8 cellular contexts compared by ENCODE assay signal in genomic region chr16:87383522-87384161, GRCh38. TPM values are rescaled to one million over a fixed set of nuclear protein-coding genes. Genes with fewer than 3 reads are reported as not detected.
A peak's percentile ranks its signal among the peaks of the same experiment; 100 is the strongest.
DNase-seq lines count a peak whose midpoint lies in the region; ATAC-seq and TF ChIP-seq lines count a peak whose summit lies in the region.

Gene FBXO31 (minus strand): TSS chr16:87383776. CDS start chr16:87383744, 32 bp downstream.

- H3K4me1 Mint-ChIP-seq in CD4-positive, alpha-beta T cell (ENCODE audit: low read depth): peaks cover 65% of the 10 kb centered on the region
- H3K4me1 Mint-ChIP-seq in endothelial cell (ENCODE audit: unreplicated experiment): peaks cover 14% of the 10 kb centered on the region

- no peak for TF ChIP-seq CTCF in CD4-positive, alpha-beta T cell (IDR thresholded peaks at IDR 0.05)
- no peak for TF ChIP-seq CTCF in endothelial cell (IDR thresholded peaks at IDR 0.05; ENCODE audit: unreplicated experiment)

- intact Hi-C loops in CD4-positive, alpha-beta T cell (cut with DNase I, micrococcal nuclease): loop anchor here (1.0 to 10.0 kb wide), 3 partner anchors 9 to 1071 kb away; partner anchors contain the start of genes MAP1LC3B (in 1 of the 2), SLC7A5 (in 1 of the 2) and ZFPM1 (in 1 of the 2)

- H3K27me3 ChIP-seq in CD4-positive, alpha-beta T cell (ENCODE audit: control insufficient read depth, insufficient read depth, low read length): no peaks in the 10 kb centered on the region

- peaks cover 4% of the 10 kb centered on the region for H3K27me3 Mint-ChIP-seq in CD4-positive, alpha-beta T cell
- H3K27me3 Mint-ChIP-seq in endothelial cell (ENCODE audit: unreplicated experiment): peaks cover 19% of the 10 kb centered on the region

- POLR2A ChIA-PET in CD4-positive, alpha-beta T cell (lab: Charles Lee): interaction anchor here (0.6 to 4.2 kb wide), 18 partner anchors 9 to 573 kb away, joined by 3 to 99 read pairs (median 5); partner anchors contain the start of genes BANP, C16orf95, KLHDC4 and MAP1LC3B

- H3K9me3 ChIP-seq in CD4-positive, alpha-beta T cell (ENCODE audit: control insufficient read depth, low read length): no peaks in the 10 kb centered on the region

- H3K4me3 Mint-ChIP-seq in CD4-positive, alpha-beta T cell: peak within 1 kb of the TSS; percentile 96
- peak within 1 kb of the TSS; percentile 88 for H3K4me3 Mint-ChIP-seq in endothelial cell (ENCODE audit: unreplicated experiment)

- peak; percentile 62 for ATAC-seq in CD4-positive, alpha-beta T cell (ENCODE audit: poor library complexity)
- ATAC-seq in GM19397 (IDR thresholded peaks at IDR 0.05; ENCODE audit: unreplicated experiment) (peak; percentile 56), HG03571 (IDR thresholded peaks at IDR 0.05; ENCODE audit: unreplicated experiment) (peak; percentile 40)

- peak; percentile 82 to 95 (median 88) for DNase-seq in CD4-positive, alpha-beta T cell
- DNase-seq in NOMO-1 treated with dmso at 0.1 percent for 144 hours (lab: John Stamatoyannopoulos, UW; ENCODE audit: unreplicated experiment): peak; percentile 62
- peak; percentile 70 for DNase-seq in activated CD8-positive, alpha-beta memory T cell treated with anti-CD3 and anti-CD28 coated beads, Interleukin-2, amount 50 U/mL, for 24 hours (ENCODE audit: extremely low read depth)
- peak; percentile 95 for DNase-seq in endothelial cell (ENCODE audit: low spot score)
- DNase-seq in midbrain (lab: John Stamatoyannopoulos, UW): peak; percentile 87
- DNase-seq in stimulated activated CD8-positive, alpha-beta memory T cell treated with anti-CD3 and anti-CD28 coated beads, Interleukin-2, amount 100 ng/mL, for 1 hour (ENCODE audit: low read depth in 2 of 2): peak; percentile 82 to 85

- H3K36me3 Mint-ChIP-seq in CD4-positive, alpha-beta T cell (ENCODE audit: low read depth): peaks cover 20% of the 10 kb centered on the region
- no peaks in the 10 kb centered on the region for H3K36me3 Mint-ChIP-seq in endothelial cell (ENCODE audit: low read depth, unreplicated experiment)

- H3K27ac ChIP-seq in CD4-positive, alpha-beta T cell (ENCODE audit: low read depth, low read length): peak within 1 kb of the TSS; percentile 72

- peak within 1 kb of the TSS; percentile 100 for H3K27ac Mint-ChIP-seq in CD4-positive, alpha-beta T cell
- peak within 1 kb of the TSS; percentile 67 for H3K27ac Mint-ChIP-seq in endothelial cell (ENCODE audit: unreplicated experiment)

- CTCF ChIA-PET in CD4-positive, alpha-beta T cell (lab: Charles Lee): interaction anchor here (0.8 to 3.5 kb wide), 4 partner anchors 11 to 395 kb away, joined by 3 to 36 read pairs (median 7); partner anchors contain the start of gene C16orf95

- no peaks in the 10 kb centered on the region for H3K9me3 Mint-ChIP-seq in CD4-positive, alpha-beta T cell
- no peaks in the 10 kb centered on the region for H3K9me3 Mint-ChIP-seq in endothelial cell (ENCODE audit: unreplicated experiment)

RNA-seq across cellular contexts. Expression of gene FBXO31, which starts in this region (rescaled TPM):
- total RNA-seq in CD4-positive, alpha-beta T cell: 10 to 100 TPM; 35.7 to 38.9 TPM
- total RNA-seq in endothelial cell (ENCODE audit: unreplicated experiment): 13.5 TPM

Comparison
In these comparisons a context has a peak if more than half of its experiments do, and no peak if none do; other contexts are left out.
1. Peak in every context shown above with its lines: DNase-seq, ATAC-seq and H3K27ac ChIP-seq.